In the genomic region with DNA sequence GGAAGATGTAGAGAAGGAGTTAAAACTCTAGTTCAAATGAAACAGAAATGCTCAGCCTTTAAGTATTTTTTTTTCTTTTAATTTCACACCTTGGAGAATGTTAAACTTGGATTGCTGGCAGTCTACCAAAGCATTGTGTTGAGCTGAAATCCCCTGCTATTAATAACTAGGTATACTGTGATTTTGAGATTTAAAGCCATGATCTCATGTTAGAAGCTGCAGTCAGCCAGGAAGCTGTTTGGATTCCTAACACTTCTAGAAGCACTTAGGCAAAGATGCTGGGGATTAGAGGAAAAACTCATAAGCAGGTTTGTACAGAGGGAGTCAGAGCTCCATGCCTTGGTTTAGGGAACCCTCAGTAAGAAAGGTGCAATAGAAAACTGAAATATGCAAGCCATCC, we compare ENCODE assay signal across 15 cellular contexts.
DNase-seq lines count a peak whose midpoint lies in the region; ATAC-seq and TF ChIP-seq lines count a peak whose summit lies in the region.
"Had no signal": no experiment of that assay in that cellular context is flagged by ENCODE, and none has a peak within 500 bp of the region (broad histone marks: within the 10 kb centered on the region; RNA-seq: fewer than 3 reads in every experiment).

No MANE protein-coding gene starts in this region.

- no peak for TF ChIP-seq CTCF in retinal pigment epithelial cell (conservative IDR thresholded peaks at IDR 0.05; ENCODE audit: low read depth, low read length)

- DNase-seq in NCI-H82 (lab: John Stamatoyannopoulos, UW) (peak; percentile 41), NCI-H82 treated with DMSO at 0.1 percent for 48 hours (lab: John Stamatoyannopoulos, UW; ENCODE audit: unreplicated experiment) (no peak), D341Med (ENCODE audit: low spot score) (peak; percentile 52), left cardiac atrium (no peak), retinal pigment epithelial cell (ENCODE audit: low read depth) (peak; percentile 8), NCI-H1417 treated with DMSO at 0.1 percent for 48 hours (lab: John Stamatoyannopoulos, UW) (no peak)
- no peak for DNase-seq in stimulated activated CD4-positive, alpha-beta T cell treated with anti-CD3 and anti-CD28 coated beads, Interleukin-15, amount 100 ng/mL, for 24 hours
- DNase-seq: Calu3; CD8-positive, alpha-beta T cell; DMS 273 treated with DMSO at 0.1 percent for 48 hours; DMS53; GDM1; GM23248 had no signal

- peak; percentile 68 to 82 for ATAC-seq in left cardiac atrium
- ATAC-seq: CD8-positive, alpha-beta T cell had no signal

- H3K4me3 ChIP-seq in retinal pigment epithelial cell (ENCODE audit: low read length) = no peak overlapping the region
- H3K4me3 ChIP-seq: BLaER1 treated with 17β-estradiol and CSF1 and Interleukin-3, amounts not matched to agents 10 nM and 100 nM; GM23248; HAP-1 had no signal

- intact Hi-C loops in left cardiac atrium (cut with DNase I) = no loop called here

Comparison
In these comparisons a context has a peak if more than half of its experiments do, and no peak if none do; other contexts are left out.
1. DNase-seq: peak in NCI-H82 (single experiment), D341Med (single experiment) and retinal pigment epithelial cell (single experiment); none in NCI-H82 treated with DMSO at 0.1 percent for 48 hours (single experiment), left cardiac atrium (single experiment), stimulated activated CD4-positive, alpha-beta T cell treated with anti-CD3 and anti-CD28 coated beads, Interleukin-15, amount 100 ng/mL, for 24 hours (single experiment) and NCI-H1417 treated with DMSO at 0.1 percent for 48 hours (single experiment).